ENCODE assay signal across 8 cellular contexts in the genomic region with DNA sequence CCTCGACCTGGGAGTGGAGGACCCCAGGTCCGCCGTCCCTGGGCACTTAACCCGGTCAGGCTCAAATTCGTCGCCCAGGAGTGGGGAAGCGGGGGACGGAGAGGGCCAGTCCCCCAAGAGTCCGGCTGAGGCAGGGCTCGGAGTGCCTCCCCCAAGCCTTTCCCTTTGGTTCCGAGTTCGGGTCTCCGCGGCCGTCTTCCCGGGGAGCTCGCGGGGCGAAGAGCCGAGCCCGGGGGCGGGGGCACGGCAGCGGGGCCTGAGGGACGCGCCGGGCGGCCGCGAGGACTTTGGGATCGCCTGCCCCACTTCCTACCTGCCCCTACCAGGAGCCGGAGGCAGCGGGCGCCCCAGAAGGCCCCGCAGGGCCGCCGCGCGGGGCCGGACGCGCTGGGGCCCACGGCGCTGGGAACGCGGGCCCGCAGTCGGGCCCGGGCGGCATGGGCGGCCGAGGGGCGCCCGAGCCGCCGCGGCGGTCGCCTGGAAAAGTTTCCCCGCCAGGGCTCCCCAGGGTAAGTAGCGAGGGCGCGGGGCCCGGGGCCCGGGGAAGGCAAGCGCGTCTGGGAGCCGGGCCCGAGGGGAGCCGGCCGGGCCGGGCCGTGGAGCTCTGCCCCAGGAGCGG.
DNase-seq lines count a peak whose midpoint lies in the region; ATAC-seq, FAIRE-seq and TF ChIP-seq lines count a peak whose summit lies in the region.

No MANE protein-coding gene starts in this region.

- FAIRE-seq in D721Med (lab: Jason Lieb, UNC) = no peak

- H3K4me3 ChIP-seq in NB4 (ENCODE audit: low read depth, low read length) (peak overlapping the region; percentile 65), iPS-18a (ENCODE audit: low read length) (peak overlapping the region; percentile 63), skin epidermis (peak overlapping the region; percentile 74 to 94 (median 85))

- peaks cover 50% of the 10 kb centered on the region for H3K4me1 ChIP-seq in iPS-18a (ENCODE audit: control insufficient read depth, low read depth, low read length)

- H3K9me3 ChIP-seq in iPS-18a (ENCODE audit: control insufficient read depth, low read depth, low read length) = no peaks in the 10 kb centered on the region

- no peak for ATAC-seq in GM21381 (IDR thresholded peaks at IDR 0.05; ENCODE audit: unreplicated experiment)

- H3K27me3 ChIP-seq in iPS-18a (ENCODE audit: control insufficient read depth, insufficient read depth, low read length) = no peaks in the 10 kb centered on the region

- TF ChIP-seq CTCF in NB4 (IDR thresholded peaks at IDR 0.05; ENCODE audit: low read depth, low read length) = no peak
- no peak for TF ChIP-seq CTCF in D721Med (IDR thresholded peaks at IDR 0.05; ENCODE audit: insufficient read depth, missing control alignments)

- peak overlapping the region; percentile 80 for H3K27ac ChIP-seq in angular gyrus (ENCODE audit: low read depth, low read length)
- H3K27ac ChIP-seq in iPS-18a (ENCODE audit: low read length) = no peak overlapping the region
- peak overlapping the region; percentile 92 to 99 (median 98) for H3K27ac ChIP-seq in skin epidermis

- H3K9ac ChIP-seq in iPS-18a (ENCODE audit: low read length) = peak overlapping the region; percentile 56

- DNase-seq in activated CD4-positive, CD25-positive, alpha-beta regulatory T cell treated with anti-CD3 and anti-CD28 coated beads, Interleukin-2, amount 50 U/mL, for 72 hours = peak; percentile 61
- DNase-seq in activated CD4-positive, CD25-positive, alpha-beta regulatory T cell (lab: John Stamatoyannopoulos, UW) = no peak
- peak; percentile 62 for DNase-seq in NB4 (ENCODE audit: low read depth)
- DNase-seq in D721Med (ENCODE audit: insufficient read length, low spot score) = no peak

- no peaks in the 10 kb centered on the region for H3K36me3 ChIP-seq in iPS-18a (ENCODE audit: control insufficient read depth, low read depth, low read length)

- TF ChIP-seq POLR2A in NB4 (IDR thresholded peaks at IDR 0.05; ENCODE audit: extremely low read depth, insufficient read length) = no peak

Comparison
In these comparisons a context has a peak if more than half of its experiments do, and no peak if none do; other contexts are left out.
1. DNase-seq: peak in activated CD4-positive, CD25-positive, alpha-beta regulatory T cell treated with anti-CD3 and anti-CD28 coated beads, Interleukin-2, amount 50 U/mL, for 72 hours (single experiment) and NB4 (single experiment); none in activated CD4-positive, CD25-positive, alpha-beta regulatory T cell (0 of 4) and D721Med (single experiment).
2. Peak in every context shown above with its lines, with median percentiles within 50 percentile points of each other: H3K4me3 ChIP-seq.